9 cellular contexts compared by ENCODE assay signal in the genomic region with DNA sequence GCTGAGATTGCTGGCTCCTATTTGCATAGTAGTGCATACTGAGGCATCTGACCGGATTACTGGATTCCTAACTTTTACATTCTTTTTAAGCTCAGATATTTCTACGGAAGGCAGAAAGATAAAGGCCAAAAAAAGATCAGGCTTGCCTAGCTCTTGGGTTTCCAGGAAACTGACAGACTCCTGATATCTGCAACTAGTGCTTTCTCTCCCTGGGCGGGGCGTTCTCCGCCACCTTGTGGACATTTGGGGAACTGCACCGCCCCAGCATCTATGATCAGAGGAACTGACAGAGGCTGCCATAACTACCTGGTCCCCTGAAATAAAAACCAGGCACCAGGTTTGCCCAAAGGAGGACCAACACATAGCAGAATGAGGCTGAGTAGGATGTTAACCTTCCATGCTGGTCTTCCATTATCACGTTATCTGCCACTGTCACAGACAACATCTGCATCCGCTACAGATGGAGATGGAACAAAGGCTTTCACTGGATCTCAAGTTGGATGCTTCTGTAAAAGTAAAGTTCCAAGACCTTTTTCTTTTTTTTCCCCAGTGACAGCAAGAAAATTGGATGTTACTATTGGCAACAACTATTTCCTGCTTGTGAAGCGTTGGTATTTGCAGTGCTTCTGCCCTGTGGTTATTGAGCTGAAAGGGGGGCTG. TPM values are rescaled to one million over a fixed set of nuclear protein-coding genes. Genes with fewer than 3 reads are reported as not detected.
A peak's percentile ranks its signal among the peaks of the same experiment; 100 is the strongest.
DNase-seq lines count a peak whose midpoint lies in the region; ATAC-seq and TF ChIP-seq lines count a peak whose summit lies in the region.
"Had no signal": no experiment of that assay in that cellular context is flagged by ENCODE, and none has a peak within 500 bp of the region (broad histone marks: within the 10 kb centered on the region; RNA-seq: fewer than 3 reads in every experiment).

No MANE protein-coding gene starts in this region.

- DNase-seq in AG10803 (ENCODE audit: low read depth) (peak; percentile 75), NCI-H2227 treated with DMSO at 0.1 percent for 48 hours (lab: John Stamatoyannopoulos, UW) (peak; percentile 14), dermis blood vessel endothelial cell (peak; percentile 85), memory B cell (ENCODE audit: low spot score in 2 of 2) (peak; percentile 81 to 82)
- DNase-seq in activated CD4-positive, alpha-beta T cell treated with anti-CD3 and anti-CD28 coated beads, Interleukin-2, amount 50 U/mL, for 24 hours (ENCODE audit: low read depth in 1 of 2, low spot score in 1 of 2) = peak; percentile 73 to 74
- peak; percentile 69 to 71 for DNase-seq in stimulated activated CD8-positive, alpha-beta memory T cell treated with anti-CD3 and anti-CD28 coated beads, Interleukin-2, amount 100 ng/mL, for 1 hour (ENCODE audit: low read depth in 2 of 2)

- peak; percentile 99 for TF ChIP-seq CTCF in AG10803 (conservative IDR thresholded peaks at IDR 0.05; ENCODE audit: low read length)

- H3K36me3 Mint-ChIP-seq in memory B cell = peaks cover 8% of the 10 kb centered on the region

- peak overlapping the region; percentile 26; the same call in 1 of the 2 replicates for H3K4me3 ChIP-seq in AG10803 (ENCODE audit: low read length)
- H3K4me3 ChIP-seq: SK-N-MC had no signal

- H3K4me3 Mint-ChIP-seq in memory B cell = no peak overlapping the region

- ATAC-seq in GM18511 (IDR thresholded peaks at IDR 0.05; ENCODE audit: unreplicated experiment) (peak; percentile 89), HG02973 (IDR thresholded peaks at IDR 0.05; ENCODE audit: unreplicated experiment) (peak; percentile 94), memory B cell (ENCODE audit: low read depth) (peak; percentile 88)

- peaks cover 14% of the 10 kb centered on the region for H3K4me1 Mint-ChIP-seq in memory B cell

- H3K9me3 Mint-ChIP-seq in memory B cell = no peaks in the 10 kb centered on the region

- H3K27me3 Mint-ChIP-seq in memory B cell = no peaks in the 10 kb centered on the region

- peak overlapping the region; percentile 24 for H3K27ac Mint-ChIP-seq in memory B cell

RNA-seq across cellular contexts. Expression of a gene that starts 33.3 kb away (rescaled TPM):
- total RNA-seq in dermis blood vessel endothelial cell = 96.7 and 157 TPM in 2 replicates

Comparison
In these comparisons a context has a peak if more than half of its experiments do, and no peak if none do; other contexts are left out.
1. Peak in every context shown above with its lines: DNase-seq, ATAC-seq and H3K4me3 ChIP-seq.
2. DNase-seq: peak in every context shown above with its lines; median percentile 85 in dermis blood vessel endothelial cell; 82 in memory B cell; 75 in AG10803; 74 in activated CD4-positive, alpha-beta T cell treated with anti-CD3 and anti-CD28 coated beads, Interleukin-2, amount 50 U/mL, for 24 hours; 70 in stimulated activated CD8-positive, alpha-beta memory T cell treated with anti-CD3 and anti-CD28 coated beads, Interleukin-2, amount 100 ng/mL, for 1 hour; 14 in NCI-H2227 treated with DMSO at 0.1 percent for 48 hours.